ENCODE assay signal across 13 cellular contexts in genomic region chr20:44618318-44618731, GRCh38. TPM values are rescaled to one million over a fixed set of nuclear protein-coding genes. Genes with fewer than 3 reads are reported as not detected.
DNase-seq lines count a peak whose midpoint lies in the region; ATAC-seq and TF ChIP-seq lines count a peak whose summit lies in the region.
"Had no signal": no experiment of that assay in that cellular context is flagged by ENCODE, and none has a peak within 500 bp of the region (broad histone marks: within the 10 kb centered on the region; RNA-seq: fewer than 3 reads in every experiment).

No MANE protein-coding gene starts in this region.

- H3K27me3 Mint-ChIP-seq in activated naive CD8-positive, alpha-beta T cell, result no peaks in the 10 kb centered on the region
- H3K27me3 Mint-ChIP-seq in natural killer cell treated with Interleukin-12 subunit alpha and Interleukin-12 subunit beta and Interleukin-15 and Interleukin-18, amount 100 ng/mL, for 72 hours, result no peaks in the 10 kb centered on the region

- peak overlapping the region; percentile 87 for H3K4me2 ChIP-seq in BLaER1
- H3K4me2 ChIP-seq: GM23338 had no signal

- no peak overlapping the region for H3K4me3 ChIP-seq in BLaER1
- H3K4me3 ChIP-seq in Peyer's patch, result no peak overlapping the region
- no peak overlapping the region for H3K4me3 ChIP-seq in lower leg skin (ENCODE audit: low read depth, poor library complexity, severe bottlenecking)
- H3K4me3 ChIP-seq: ascending aorta, GM23338 had no signal

- peak overlapping the region; percentile 20 for H3K4me3 Mint-ChIP-seq in activated naive CD8-positive, alpha-beta T cell
- no peak overlapping the region for H3K4me3 Mint-ChIP-seq in natural killer cell treated with Interleukin-12 subunit alpha and Interleukin-12 subunit beta and Interleukin-15 and Interleukin-18, amount 100 ng/mL, for 72 hours
- H3K4me3 Mint-ChIP-seq: GM23338 had no signal

- TF ChIP-seq POLR2A in Peyer's patch (IDR thresholded peaks at IDR 0.05) (no peak), lower leg skin (IDR thresholded peaks at IDR 0.05) (no peak)

- no peak for TF ChIP-seq CTCF in Peyer's patch (IDR thresholded peaks at IDR 0.05)
- no peak for TF ChIP-seq CTCF in lower leg skin (IDR thresholded peaks at IDR 0.05)

- H3K27me3 ChIP-seq in BLaER1 (no peaks in the 10 kb centered on the region), Peyer's patch (no peaks in the 10 kb centered on the region)
- H3K27me3 ChIP-seq: ascending aorta had no signal

- peak; percentile 43 to 68 (median 57) for DNase-seq in Peyer's patch
- peak; percentile 58 for DNase-seq in natural killer cell treated with Interleukin-12 subunit alpha and Interleukin-12 subunit beta and Interleukin-15 and Interleukin-18, amount 100 ng/mL, for 72 hours (ENCODE audit: low spot score)
- no peak for DNase-seq in NCI-H748 (lab: John Stamatoyannopoulos, UW; ENCODE audit: unreplicated experiment)
- no peak for DNase-seq in SKM-1 (lab: John Stamatoyannopoulos, UW; ENCODE audit: unreplicated experiment)
- no peak for DNase-seq in lower leg skin (ENCODE audit: low spot score in 2 of 2)
- DNase-seq: AML-193, NCI-H2081 treated with DMSO at 0.1 percent for 48 hours, SW 1271 had no signal

- H3K4me1 ChIP-seq in BLaER1 (peaks cover 85% of the 10 kb centered on the region), Peyer's patch (peaks cover 0 to 22% (median 3%) of the 10 kb centered on the region in 4 donors)

- H3K9me3 ChIP-seq in BLaER1 (peaks cover 5% of the 10 kb centered on the region; the same call in 1 of the 2 replicates), Peyer's patch (no peaks in the 10 kb centered on the region)
- H3K9me3 ChIP-seq: ascending aorta had no signal

- ATAC-seq in natural killer cell treated with Interleukin-12 subunit alpha and Interleukin-12 subunit beta and Interleukin-15 and Interleukin-18, amount 100 ng/mL, for 72 hours, result no peak
- no peak for ATAC-seq in GM19455 (IDR thresholded peaks at IDR 0.05; ENCODE audit: unreplicated experiment)

- H3K4me1 Mint-ChIP-seq in activated naive CD8-positive, alpha-beta T cell (ENCODE audit: low read depth), result peaks cover 60% of the 10 kb centered on the region
- peaks cover 12 to 23% of the 10 kb centered on the region in 2 donors for H3K4me1 Mint-ChIP-seq in natural killer cell treated with Interleukin-12 subunit alpha and Interleukin-12 subunit beta and Interleukin-15 and Interleukin-18, amount 100 ng/mL, for 72 hours (ENCODE audit: low read depth in 2 of 2)

- intact Hi-C loops in lower leg skin (cut with DNase I; ENCODE audit: low total_unique reads), result loop anchor here (5.0 to 10.0 kb wide), 2 partner anchors 144 to 401 kb away; partner anchors contain the start of gene TTPAL

- H3K27ac ChIP-seq in BLaER1, result peak overlapping the region; percentile 55
- H3K27ac ChIP-seq in Peyer's patch, result peak overlapping the region in 1 of 4 donors; percentile 10
- H3K27ac ChIP-seq: ascending aorta had no signal

- peaks cover 30% of the 10 kb centered on the region for H3K36me3 Mint-ChIP-seq in activated naive CD8-positive, alpha-beta T cell
- H3K36me3 Mint-ChIP-seq in natural killer cell treated with Interleukin-12 subunit alpha and Interleukin-12 subunit beta and Interleukin-15 and Interleukin-18, amount 100 ng/mL, for 72 hours, result no peaks in the 10 kb centered on the region

- WGBS in lower leg skin, 2 donors, result 56 to 61% methylated on average over 14 of the region's 14 CpGs

- H3K27ac Mint-ChIP-seq in activated naive CD8-positive, alpha-beta T cell, result peak overlapping the region; percentile 72
- H3K27ac Mint-ChIP-seq in natural killer cell treated with Interleukin-12 subunit alpha and Interleukin-12 subunit beta and Interleukin-15 and Interleukin-18, amount 100 ng/mL, for 72 hours, result peak overlapping the region in 1 of 2 donors; percentile 33
- H3K27ac Mint-ChIP-seq: GM23338 had no signal

- H4K20me1 ChIP-seq in BLaER1, result peaks cover 56% of the 10 kb centered on the region

- no peaks in the 10 kb centered on the region for H3K9me3 Mint-ChIP-seq in activated naive CD8-positive, alpha-beta T cell (ENCODE audit: low read depth)
- no peaks in the 10 kb centered on the region for H3K9me3 Mint-ChIP-seq in natural killer cell treated with Interleukin-12 subunit alpha and Interleukin-12 subunit beta and Interleukin-15 and Interleukin-18, amount 100 ng/mL, for 72 hours
- H3K9me3 Mint-ChIP-seq: GM23338 had no signal

- no peak overlapping the region; the same call in 1 of the 2 replicates for H3K9ac ChIP-seq in BLaER1

- H3K36me3 ChIP-seq in BLaER1 (peaks cover 88% of the 10 kb centered on the region), Peyer's patch (peaks cover 0 to 70% (median 0%) of the 10 kb centered on the region in 3 donors)

RNA-seq across cellular contexts. Expression of gene ADA, which starts 33.2 kb away (rescaled TPM):
- total RNA-seq in Peyer's patch (10 to 100 TPM in 1 of 4 donors, 1 to 10 TPM in 3; 1.6 to 25.6 (median 5.0) TPM), lower leg skin (10 to 100 TPM in 1 of 4 donors, 1 to 10 TPM in 3; 4.3 to 14.8 (median 6.5) TPM)
- total RNA-seq in natural killer cell treated with Interleukin-12 subunit alpha and Interleukin-12 subunit beta and Interleukin-15 and Interleukin-18, amount 100 ng/mL, for 72 hours, result 10 to 100 TPM; 31.9 to 42.7 TPM

RNA-seq across cellular contexts. Expression of gene PKIG, which starts 35.9 kb away (rescaled TPM):
- total RNA-seq in Peyer's patch (10 to 100 TPM; 27.9 to 60.2 (median 28.3) TPM), lower leg skin (10 to 100 TPM; 21.5 to 42.6 (median 28.2) TPM)
- total RNA-seq in natural killer cell treated with Interleukin-12 subunit alpha and Interleukin-12 subunit beta and Interleukin-15 and Interleukin-18, amount 100 ng/mL, for 72 hours, result 1 to 10 TPM; 2.4 to 3.4 TPM

Comparison
In these comparisons a context has a peak if more than half of its experiments do, and no peak if none do; other contexts are left out.
1. DNase-seq: peak in Peyer's patch (3 of 3) and natural killer cell treated with Interleukin-12 subunit alpha and Interleukin-12 subunit beta and Interleukin-15 and Interleukin-18, amount 100 ng/mL, for 72 hours (single experiment); none in NCI-H748 (single experiment), SKM-1 (single experiment) and lower leg skin (0 of 2).
2. RNA of gene PKIG, which starts 35.9 kb away (total RNA-seq): 21.5 to 42.6 TPM in lower leg skin and 27.9 to 60.2 TPM in Peyer's patch; 2.4 to 3.4 TPM in natural killer cell treated with Interleukin-12 subunit alpha and Interleukin-12 subunit beta and Interleukin-15 and Interleukin-18, amount 100 ng/mL, for 72 hours; every median in the first group is over 4 times any median in the second.